Comparison of ENCODE assay signal across 23 cellular contexts in genomic region chr22:19406846-19407245, GRCh38.
"Had no signal": no experiment of that assay in that cellular context is flagged by ENCODE, and none has a peak within 500 bp of the region (broad histone marks: within the 10 kb centered on the region; RNA-seq: fewer than 3 reads in every experiment).

No MANE protein-coding gene starts in this region.

- H3K4me1 ChIP-seq: esophagus squamous epithelium, gastroesophageal sphincter had no signal

- H3K4me3 Mint-ChIP-seq: naive B cell had no signal

- H3K27me3 Mint-ChIP-seq: naive B cell had no signal

- DNase-seq: effector memory CD4-positive, alpha-beta T cell; esophagus squamous epithelium; foreskin fibroblast; glutamatergic neuron; hippocampal formation; kidney glomerular epithelial cell; mesenchymal stem cell; naive B cell; occipital lobe; pancreas; psoas muscle; retina; sigmoid colon; stimulated activated CD4-positive, alpha-beta T cell treated with anti-CD3 and anti-CD28 coated beads, Interleukin-2, amount 100 ng/mL, for 24 hours; stimulated activated CD4-positive, alpha-beta T cell treated with anti-CD3 and anti-CD28 coated beads, Interleukin-4, amount 100 ng/mL, for 4 hours; stimulated activated naive CD4-positive, alpha-beta T cell; stomach; substantia nigra; trophoblast cell had no signal

- H3K9me3 ChIP-seq: esophagus squamous epithelium, gastroesophageal sphincter, pancreas, psoas muscle, sigmoid colon, stomach, thoracic aorta had no signal

- H3K27me3 ChIP-seq: esophagus squamous epithelium, gastroesophageal sphincter, pancreas, sigmoid colon, stomach had no signal

- H3K4me3 ChIP-seq: esophagus squamous epithelium, gastroesophageal sphincter, lung, pancreas, psoas muscle, sigmoid colon, skin epidermis, stomach, thoracic aorta had no signal

- ATAC-seq: gastroesophageal sphincter, pancreas had no signal

- H3K9me3 Mint-ChIP-seq: naive B cell had no signal

- H3K27ac ChIP-seq: esophagus squamous epithelium, gastroesophageal sphincter, pancreas, psoas muscle, sigmoid colon, skin epidermis, stomach, thoracic aorta had no signal
